1 cellular context compared by ENCODE assay signal in the genomic region with DNA sequence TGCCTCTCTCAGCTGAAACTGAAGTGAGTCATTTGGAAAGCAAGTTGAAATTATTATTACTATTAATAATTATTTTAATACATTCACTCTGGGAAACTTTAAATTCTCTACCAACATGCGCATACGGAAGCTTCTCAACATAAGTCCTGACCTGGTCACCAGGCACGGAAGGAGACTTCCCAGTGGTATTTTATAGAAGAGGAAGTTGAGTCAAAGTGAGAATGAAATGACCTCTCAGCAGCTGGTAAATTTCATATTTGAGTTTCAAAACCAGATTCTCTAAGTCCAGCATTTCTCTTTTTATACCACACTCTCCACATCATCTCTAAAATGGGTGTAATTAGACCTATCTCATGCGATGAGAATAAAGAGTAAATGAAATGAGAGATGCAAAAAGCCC.
TF ChIP-seq lines count a peak whose summit lies in the region.

No MANE protein-coding gene starts in this region.

TF ChIP-seq in neural cell, 6 proteins besides CTCF, POLR2A, EP300 and RAD21:
- TF ChIP-seq, protein P1, sequence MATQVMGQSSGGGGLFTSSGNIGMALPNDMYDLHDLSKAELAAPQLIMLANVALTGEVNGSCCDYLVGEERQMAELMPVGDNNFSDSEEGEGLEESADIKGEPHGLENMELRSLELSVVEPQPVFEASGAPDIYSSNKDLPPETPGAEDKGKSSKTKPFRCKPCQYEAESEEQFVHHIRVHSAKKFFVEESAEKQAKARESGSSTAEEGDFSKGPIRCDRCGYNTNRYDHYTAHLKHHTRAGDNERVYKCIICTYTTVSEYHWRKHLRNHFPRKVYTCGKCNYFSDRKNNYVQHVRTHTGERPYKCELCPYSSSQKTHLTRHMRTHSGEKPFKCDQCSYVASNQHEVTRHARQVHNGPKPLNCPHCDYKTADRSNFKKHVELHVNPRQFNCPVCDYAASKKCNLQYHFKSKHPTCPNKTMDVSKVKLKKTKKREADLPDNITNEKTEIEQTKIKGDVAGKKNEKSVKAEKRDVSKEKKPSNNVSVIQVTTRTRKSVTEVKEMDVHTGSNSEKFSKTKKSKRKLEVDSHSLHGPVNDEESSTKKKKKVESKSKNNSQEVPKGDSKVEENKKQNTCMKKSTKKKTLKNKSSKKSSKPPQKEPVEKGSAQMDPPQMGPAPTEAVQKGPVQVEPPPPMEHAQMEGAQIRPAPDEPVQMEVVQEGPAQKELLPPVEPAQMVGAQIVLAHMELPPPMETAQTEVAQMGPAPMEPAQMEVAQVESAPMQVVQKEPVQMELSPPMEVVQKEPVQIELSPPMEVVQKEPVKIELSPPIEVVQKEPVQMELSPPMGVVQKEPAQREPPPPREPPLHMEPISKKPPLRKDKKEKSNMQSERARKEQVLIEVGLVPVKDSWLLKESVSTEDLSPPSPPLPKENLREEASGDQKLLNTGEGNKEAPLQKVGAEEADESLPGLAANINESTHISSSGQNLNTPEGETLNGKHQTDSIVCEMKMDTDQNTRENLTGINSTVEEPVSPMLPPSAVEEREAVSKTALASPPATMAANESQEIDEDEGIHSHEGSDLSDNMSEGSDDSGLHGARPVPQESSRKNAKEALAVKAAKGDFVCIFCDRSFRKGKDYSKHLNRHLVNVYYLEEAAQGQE (IDR thresholded peaks at IDR 0.05; ENCODE audit: borderline replicate concordance): no peak
- TF ChIP-seq POLR2AphosphoS5 (IDR thresholded peaks at IDR 0.05) (no peak), SMC3 (conservative IDR thresholded peaks at IDR 0.05; ENCODE audit: poor library complexity) (no peak), MXI1 (conservative IDR thresholded peaks at IDR 0.05; ENCODE audit: poor library complexity, severe bottlenecking) (no peak), TAF1 (IDR thresholded peaks at IDR 0.05; ENCODE audit: low read depth) (no peak), EZH2 (IDR thresholded peaks at IDR 0.05; ENCODE audit: borderline replicate concordance, insufficient read depth, low read length, poor library complexity, severe bottlenecking) (no peak)
